8 cellular contexts compared by ENCODE assay signal in the genomic region with DNA sequence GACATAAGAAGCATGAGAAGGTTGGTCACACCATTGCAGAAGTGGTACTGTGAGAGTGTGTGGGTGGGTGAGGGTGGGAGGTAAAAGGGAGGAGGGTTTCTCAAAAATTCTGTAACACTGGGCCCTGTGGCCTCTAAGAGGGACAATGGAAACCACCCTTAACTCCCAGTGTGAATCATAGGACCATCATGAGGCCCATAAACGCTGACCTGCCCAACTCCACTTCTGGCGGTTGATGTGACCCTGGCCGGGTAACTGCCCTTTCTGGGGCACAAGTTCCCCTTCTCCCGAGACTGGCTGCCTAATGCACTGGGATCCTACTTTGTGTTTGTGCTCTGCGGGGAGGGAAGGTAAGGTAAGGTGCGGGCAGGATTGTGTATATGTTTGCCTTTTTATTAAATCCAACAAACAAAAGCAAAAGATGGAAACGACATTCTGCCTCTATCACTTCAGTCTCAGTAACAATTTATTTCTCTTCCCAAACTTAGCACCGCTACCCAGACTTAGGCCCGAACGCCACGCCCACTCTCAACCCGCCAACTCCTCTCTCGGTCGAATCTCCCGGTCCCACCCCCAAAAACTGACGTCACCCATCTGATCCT. TPM values are rescaled to one million over a fixed set of nuclear protein-coding genes. Genes with fewer than 3 reads are reported as not detected.
A peak's percentile ranks its signal among the peaks of the same experiment; 100 is the strongest.
DNase-seq lines count a peak whose midpoint lies in the region; ATAC-seq and TF ChIP-seq lines count a peak whose summit lies in the region.

No MANE protein-coding gene starts in this region.

- H3K9me3 Mint-ChIP-seq in CD14-positive monocyte, result peaks cover 0 to 12% (median 0%) of the 10 kb centered on the region in 7 donors

- intact Hi-C loops in CD14-positive monocyte (cut with micrococcal nuclease) (loop anchor here in 1 of 2 donors (5.0 kb wide), 1 partner anchor 76 kb away; a partner anchor contains a TSS), mucosa of descending colon (cut with DNase I, micrococcal nuclease) (no loop called here)

- peak overlapping the region; percentile 50 for H3K4me3 ChIP-seq in mucosa of descending colon

- peaks cover 17 to 20% (median 19%) of the 10 kb centered on the region in 3 donors for H3K27me3 Mint-ChIP-seq in CD14-positive monocyte (ENCODE audit: low read depth in 3 of 3)

- DNase-seq in CD14-positive monocyte (ENCODE audit: low spot score) (peak; percentile 73), NCI-H774 (lab: John Stamatoyannopoulos, UW) (peak; percentile 93), epidermal melanocyte (ENCODE audit: insufficient read length, low spot score) (peak; percentile 93), mucosa of descending colon (peak; percentile 86 to 92 (median 91))
- DNase-seq in activated CD4-positive, alpha-beta T cell treated with anti-CD3 and anti-CD28 coated beads, Interleukin-2, amount 50 U/mL, for 48 hours, result peak; percentile 95 to 96
- peak; percentile 85 for DNase-seq in stimulated activated CD8-positive, alpha-beta memory T cell treated with anti-CD3 and anti-CD28 coated beads, Interleukin-4, amount 100 ng/mL, for 24 hours (ENCODE audit: low read depth)

- H3K27ac Mint-ChIP-seq in CD14-positive monocyte, result peak overlapping the region; percentile 96 to 99 (median 98)

- no peak for TF ChIP-seq CTCF in CD14-positive monocyte (IDR thresholded peaks at IDR 0.05)
- no peak for TF ChIP-seq CTCF in mucosa of descending colon (IDR thresholded peaks at IDR 0.05)

- peaks cover 44% of the 10 kb centered on the region for H3K4me1 Mint-ChIP-seq in CD14-positive monocyte

- peaks cover 19 to 25% of the 10 kb centered on the region in 2 donors for H3K36me3 Mint-ChIP-seq in CD14-positive monocyte

- H3K36me3 ChIP-seq in mucosa of descending colon (ENCODE audit: low read depth), result no peaks in the 10 kb centered on the region

- peaks cover 22% of the 10 kb centered on the region for H3K4me1 ChIP-seq in mucosa of descending colon (ENCODE audit: low read depth)

- peak; percentile 72 for ATAC-seq in GM19452 (IDR thresholded peaks at IDR 0.05; ENCODE audit: unreplicated experiment)
- ATAC-seq in HG03521 (IDR thresholded peaks at IDR 0.05; ENCODE audit: unreplicated experiment), result peak; percentile 57
- peak; percentile 69 for ATAC-seq in mucosa of descending colon

- H3K4me3 Mint-ChIP-seq in CD14-positive monocyte, result peak overlapping the region; percentile 96 to 98

- no peaks in the 10 kb centered on the region for H3K9me3 ChIP-seq in mucosa of descending colon

RNA-seq across cellular contexts. Expression of a gene that starts 0.5 kb away (rescaled TPM):
- 1 to 10 TPM; 3.4 to 3.7 TPM for polyA plus RNA-seq in CD14-positive monocyte
- total RNA-seq in mucosa of descending colon, result 10 to 100 TPM; 10.1 to 15.3 (median 10.6) TPM

RNA-seq across cellular contexts. Expression of a gene that starts 1.0 kb away (rescaled TPM):
- polyA plus RNA-seq in CD14-positive monocyte, result 1 to 10 TPM; 3.4 to 4.2 TPM
- total RNA-seq in mucosa of descending colon, result 1 to 10 TPM; 5.3 to 7.3 (median 6.2) TPM

RNA-seq across cellular contexts. Expression of a gene that starts 4.5 kb away (rescaled TPM):
- polyA plus RNA-seq in CD14-positive monocyte, result not detected
- total RNA-seq in mucosa of descending colon, result 1 to 10 TPM; 1.2 to 2.1 (median 1.4) TPM

RNA-seq across cellular contexts. Expression of a gene that starts 11.2 kb away (rescaled TPM):
- polyA plus RNA-seq in CD14-positive monocyte, result 10 to 100 TPM; 21.8 to 22.6 TPM
- 10 to 100 TPM; 26.1 to 32.9 (median 29.0) TPM for total RNA-seq in mucosa of descending colon

RNA-seq across cellular contexts. Expression of a gene that starts 16.5 kb away (rescaled TPM):
- polyA plus RNA-seq in CD14-positive monocyte, result under 1 TPM; 0.14 to 0.23 TPM
- 10 to 100 TPM; 10.5 to 15.1 (median 11.7) TPM for total RNA-seq in mucosa of descending colon

Comparison
In these comparisons a context has a peak if more than half of its experiments do, and no peak if none do; other contexts are left out.
1. Peak in every context shown above with its lines: DNase-seq, ATAC-seq and H3K4me3 ChIP-seq.